Comparison of ENCODE assay signal across 8 cellular contexts in genomic region chrX:13473666-13474516, GRCh38.
DNase-seq lines count a peak whose midpoint lies in the region; ATAC-seq, FAIRE-seq and TF ChIP-seq lines count a peak whose summit lies in the region.

No MANE protein-coding gene starts in this region.

- POLR2A ChIA-PET in activated B cell treated with CpG ODN at 0.5 μM for 24 hours (lab: Charles Lee): interaction anchor here (0.7 to 1.4 kb wide), 3 partner anchors 14 to 56 kb away, joined by 3 to 4 read pairs (median 3); no protein-coding TSS in a partner anchor

- H3K27me3 Mint-ChIP-seq in HFFc6 (ENCODE audit: insufficient read depth) (no peaks in the 10 kb centered on the region; the same call in 1 of the 2 replicates), activated B cell treated with CpG ODN at 0.5 μM for 24 hours (no peaks in the 10 kb centered on the region)

- 53% methylated on average over 9 of the region's 9 CpGs for WGBS in thymus

- peak; percentile 81 for ATAC-seq in activated B cell treated with CpG ODN at 0.5 μM for 24 hours (ENCODE audit: low read depth)

- H3K27ac Mint-ChIP-seq in HFFc6 (peak overlapping the region; percentile 86), activated B cell treated with CpG ODN at 0.5 μM for 24 hours (peak overlapping the region; percentile 97)

- H3K4me1 ChIP-seq in left ventricle myocardium inferior: peaks cover 12% of the 10 kb centered on the region
- no peaks in the 10 kb centered on the region for H3K4me1 ChIP-seq in thymus (ENCODE audit: control insufficient read depth, insufficient read depth, low read length)

- no peak for TF ChIP-seq CTCF in HFFc6 (IDR thresholded peaks at IDR 0.05)
- TF ChIP-seq CTCF in activated B cell treated with CpG ODN at 0.5 μM for 24 hours (IDR thresholded peaks at IDR 0.05): no peak
- no peak for TF ChIP-seq CTCF in left ventricle myocardium inferior (IDR thresholded peaks at IDR 0.05; ENCODE audit: borderline replicate concordance)

- FAIRE-seq in GM18507 (lab: Jason Lieb, UNC): peak; percentile 95

- no peaks in the 10 kb centered on the region for H3K9me3 Mint-ChIP-seq in HFFc6
- H3K9me3 Mint-ChIP-seq in activated B cell treated with CpG ODN at 0.5 μM for 24 hours: no peaks in the 10 kb centered on the region

- CTCF ChIA-PET in activated B cell treated with CpG ODN at 0.5 μM for 24 hours (lab: Charles Lee): interaction anchor here (1.1 to 2.7 kb wide), 3 partner anchors 14 to 527 kb away, joined by 3 to 11 read pairs (median 5); no protein-coding TSS in a partner anchor

- H3K36me3 ChIP-seq in left ventricle myocardium inferior (no peaks in the 10 kb centered on the region), thymus (ENCODE audit: control insufficient read depth, insufficient read depth) (no peaks in the 10 kb centered on the region)

- H3K4me3 Mint-ChIP-seq in HFFc6 (peak overlapping the region; percentile 79; the same call in 1 of the 2 replicates), activated B cell treated with CpG ODN at 0.5 μM for 24 hours (peak overlapping the region; percentile 78)

- no peaks in the 10 kb centered on the region for H3K27me3 ChIP-seq in left ventricle myocardium inferior (ENCODE audit: low read depth)
- no peaks in the 10 kb centered on the region for H3K27me3 ChIP-seq in thymus (ENCODE audit: control insufficient read depth, insufficient read depth)

- peak; percentile 1 for DNase-seq in GM18507 (ENCODE audit: extremely low spot score, insufficient read length, low read depth)
- DNase-seq in HFFc6: no peak
- DNase-seq in activated B cell treated with CpG ODN at 0.5 μM for 24 hours: no peak
- no peak for DNase-seq in left ventricle myocardium inferior
- DNase-seq in NCI-H2227 treated with DMSO at 0.1 percent for 48 hours (lab: John Stamatoyannopoulos, UW): no peak
- DNase-seq in COLO829 (ENCODE audit: low spot score): no peak
- DNase-seq in putamen (ENCODE audit: low spot score): no peak

- no peaks in the 10 kb centered on the region for H3K36me3 Mint-ChIP-seq in HFFc6 (ENCODE audit: low read depth)
- H3K36me3 Mint-ChIP-seq in activated B cell treated with CpG ODN at 0.5 μM for 24 hours (ENCODE audit: low read depth): no peaks in the 10 kb centered on the region

- H3K4me1 Mint-ChIP-seq in HFFc6 (ENCODE audit: low read depth): peaks cover 47% of the 10 kb centered on the region
- peaks cover 59% of the 10 kb centered on the region for H3K4me1 Mint-ChIP-seq in activated B cell treated with CpG ODN at 0.5 μM for 24 hours

- no peaks in the 10 kb centered on the region for H3K9me3 ChIP-seq in left ventricle myocardium inferior (replicated peaks)
- H3K9me3 ChIP-seq in thymus (ENCODE audit: control insufficient read depth): no peaks in the 10 kb centered on the region

- H3K27ac ChIP-seq in left ventricle myocardium inferior (replicated peaks) (peak overlapping the region; percentile 77), thymus (ENCODE audit: low read depth) (peak overlapping the region; percentile 64)

- intact Hi-C loops in activated B cell treated with CpG ODN at 0.5 μM for 24 hours (cut with micrococcal nuclease) (loop anchor here (5.0 kb wide), 1 partner anchor 382 kb away; no protein-coding TSS in a partner anchor), left ventricle myocardium inferior (cut with micrococcal nuclease) (no loop called here)

- H3K4me3 ChIP-seq in left ventricle myocardium inferior: peak overlapping the region; percentile 41
- no peak overlapping the region for H3K4me3 ChIP-seq in thymus (ENCODE audit: low read length)
